ENCODE assay signal across 14 cellular contexts in genomic region chr1:61158592-61158991, GRCh38.
"Had no signal": no experiment of that assay in that cellular context is flagged by ENCODE, and none has a peak within 500 bp of the region (broad histone marks: within the 10 kb centered on the region; RNA-seq: fewer than 3 reads in every experiment).

No MANE protein-coding gene starts in this region.

- H3K4me3 ChIP-seq: adrenal gland, right atrium auricular region, uterus had no signal

- H3K27me3 ChIP-seq: adrenal gland, right atrium auricular region, uterus had no signal

- H3K9me3 ChIP-seq: adrenal gland, right atrium auricular region, uterus had no signal

- H3K27ac ChIP-seq: adrenal gland had no signal

- H3K36me3 ChIP-seq: adrenal gland, right atrium auricular region, uterus had no signal

- DNase-seq: activated CD4-positive, alpha-beta memory T cell treated with anti-CD3 and anti-CD28 coated beads, Interleukin-2, amount 10 ng/mL, durations not matched to agents 7 days and 5 days; activated CD4-positive, alpha-beta T cell treated with anti-CD3 and anti-CD28 coated beads for 1 hour; activated CD8-positive, alpha-beta memory T cell treated with anti-CD3 and anti-CD28 coated beads, Interleukin-2, amount 50 U/mL, for 48 hours; activated naive CD4-positive, alpha-beta T cell; adrenal gland; caudate nucleus; effector memory CD8-positive, alpha-beta T cell; hypothalamus; kidney glomerular epithelial cell; posterior cingulate gyrus; stimulated activated CD4-positive, alpha-beta T cell treated with anti-CD3 and anti-CD28 coated beads, Interleukin-1b, Interleukin-23, amount 100 ng/mL, for 48 hours; stimulated activated naive CD4-positive, alpha-beta T cell treated with Interleukin-2 at 50 U/mL for 16 hours; uterus had no signal

- ATAC-seq: effector memory CD8-positive, alpha-beta T cell had no signal
